Comparison of ENCODE assay signal across 22 cellular contexts in the genomic region with DNA sequence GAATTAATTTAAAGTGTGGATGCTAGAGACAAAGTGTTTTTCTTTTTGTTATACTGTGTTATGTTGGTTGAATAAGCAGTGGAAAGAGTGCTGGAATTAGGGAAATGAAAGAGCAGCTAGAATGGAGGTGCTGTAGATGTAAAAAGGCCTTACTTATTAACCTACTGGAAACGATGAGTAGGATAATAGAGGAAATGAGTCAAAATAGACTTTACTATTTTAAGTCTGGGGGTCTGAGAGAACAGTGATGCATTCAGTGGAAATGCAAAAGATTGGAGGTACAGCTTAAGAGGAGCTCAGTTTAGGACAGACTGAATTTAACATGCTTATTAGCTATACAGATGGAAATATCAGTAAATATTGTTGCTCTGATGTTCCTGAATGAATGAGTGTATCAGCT.
A peak's percentile ranks its signal among the peaks of the same experiment; 100 is the strongest.
DNase-seq lines count a peak whose midpoint lies in the region; ATAC-seq and TF ChIP-seq lines count a peak whose summit lies in the region.
"Had no signal": no experiment of that assay in that cellular context is flagged by ENCODE, and none has a peak within 500 bp of the region (broad histone marks: within the 10 kb centered on the region; RNA-seq: fewer than 3 reads in every experiment).

No MANE protein-coding gene starts in this region.

- H2BK15ac ChIP-seq in IMR-90 (ENCODE audit: low read depth, low read length): no peak overlapping the region

- in situ Hi-C loops in IMR-90 (cut with MboI; ENCODE audit: low sequenced_read_pairs): no loop called here

- H3K4me1 Mint-ChIP-seq in HFFc6 (ENCODE audit: low read depth): peaks cover 55% of the 10 kb centered on the region
- H3K4me1 Mint-ChIP-seq: activated naive CD8-positive, alpha-beta T cell treated with anti-CD3 and anti-CD28 coated beads, Interleukin-2, amount 50 U/mL, for 24 hours; CD4-positive, alpha-beta memory T cell had no signal

- DNase-seq in HFFc6 (peak; percentile 7), IMR-90 (peak; percentile 26), kidney epithelial cell (ENCODE audit: low read depth) (peak; percentile 7), NCI-H2196 treated with DMSO at 0.1 percent for 48 hours (lab: John Stamatoyannopoulos, UW; ENCODE audit: unreplicated experiment) (no peak), WERI-Rb-1 (no peak), HK-2 (ENCODE audit: unreplicated experiment) (no peak)
- DNase-seq: activated CD4-positive, alpha-beta T cell treated with anti-CD3 and anti-CD28 coated beads for 48 hours; activated naive CD8-positive, alpha-beta T cell treated with anti-CD3 and anti-CD28 coated beads, Interleukin-2, amount 50 U/mL, for 24 hours; CD4-positive, alpha-beta memory T cell; DMS53; foreskin melanocyte; H7; hippocampal formation; islet precursor cell; NCI-H146; NCI-H226; right cardiac atrium; stimulated activated CD4-positive, alpha-beta T cell treated with anti-CD3 and anti-CD28 coated beads, Interleukin-15, amount 100 ng/mL, for 24 hours had no signal

- H3K4me1 ChIP-seq in IMR-90 (ENCODE audit: control insufficient read depth, insufficient read depth, low read length): peaks cover 5% of the 10 kb centered on the region; the same call in 1 of the 2 replicates
- H3K4me1 ChIP-seq: breast epithelium had no signal

- POLR2A ChIA-PET in IMR-90 (lab: Charles Lee; ENCODE audit: unreplicated experiment): no interaction called here

- no peak overlapping the region for H2BK120ac ChIP-seq in IMR-90 (ENCODE audit: low read depth, low read length)

- no peaks in the 10 kb centered on the region for H4K20me1 ChIP-seq in IMR-90 (ENCODE audit: insufficient read depth, low read length)

- no peak overlapping the region for H3K18ac ChIP-seq in IMR-90 (ENCODE audit: low read depth, low read length)

- H3K9me1 ChIP-seq in IMR-90 (ENCODE audit: insufficient read depth, low read length): no peaks in the 10 kb centered on the region; the same call in 1 of the 2 replicates

- H4K8ac ChIP-seq in IMR-90 (ENCODE audit: low read depth in 2 of 2, low read length in 2 of 2): no peak overlapping the region

- CTCF ChIA-PET in IMR-90 (lab: Yijun Ruan, JAX): interaction anchor here (0.7 kb wide), 1 partner anchor 25 kb away, joined by 3 read pairs; no protein-coding TSS in a partner anchor

- peaks cover 7% of the 10 kb centered on the region for H3K9me3 Mint-ChIP-seq in HFFc6

- no CpG with 5 or more reads among the region's 1 CpG for WGBS in IMR-90 (ENCODE audit: extremely low coverage in 2 of 2, insufficient read length in 1 of 2), 2 experiments

- no peak overlapping the region for H2BK5ac ChIP-seq in IMR-90 (ENCODE audit: low read depth, low read length, poor library complexity, severe bottlenecking)

- H3K27me3 ChIP-seq in IMR-90 (ENCODE audit: control insufficient read depth, insufficient read depth, low read length) (no peaks in the 10 kb centered on the region), kidney epithelial cell (ENCODE audit: control insufficient read depth, insufficient read depth, low read length) (no peaks in the 10 kb centered on the region), WERI-Rb-1 (ENCODE audit: insufficient read depth, low read depth, severe bottlenecking) (no peaks in the 10 kb centered on the region)
- H3K27me3 ChIP-seq: breast epithelium had no signal

- no peak overlapping the region for H3K27ac ChIP-seq in IMR-90 (ENCODE audit: insufficient read depth, low read length)
- H3K27ac ChIP-seq in WERI-Rb-1: no peak overlapping the region
- H3K27ac ChIP-seq: breast epithelium, epithelial cell of prostate had no signal

- no peak overlapping the region; the same call in 1 of the 2 replicates for H3K4me2 ChIP-seq in IMR-90 (ENCODE audit: low read depth, low read length)

- H3K36me3 Mint-ChIP-seq in HFFc6 (ENCODE audit: low read depth): peaks cover 19% of the 10 kb centered on the region
- H3K36me3 Mint-ChIP-seq: CD4-positive, alpha-beta memory T cell had no signal

- no peak overlapping the region for H3K4ac ChIP-seq in IMR-90 (ENCODE audit: low read depth, low read length)

- no peaks in the 10 kb centered on the region for H3K9me3 ChIP-seq in IMR-90 (ENCODE audit: control insufficient read depth, insufficient read depth, low read length)
- no peaks in the 10 kb centered on the region for H3K9me3 ChIP-seq in WERI-Rb-1 (ENCODE audit: severe bottlenecking)

- TF ChIP-seq POLR2A in IMR-90 (IDR thresholded peaks at IDR 0.05; ENCODE audit: low read depth, low read length): no peak

- peak overlapping the region; percentile 16; the same call in 1 of the 2 replicates for H3K4me3 Mint-ChIP-seq in HFFc6
- H3K4me3 Mint-ChIP-seq: activated naive CD8-positive, alpha-beta T cell treated with anti-CD3 and anti-CD28 coated beads, Interleukin-2, amount 50 U/mL, for 24 hours; CD4-positive, alpha-beta memory T cell; dendritic cell treated with granulocyte-macrophage colony-stimulating factor and Interleukin-4, amounts not matched to agents 40 ng/mL and 50 ng/mL, for 4 days had no signal

- H2AFZ ChIP-seq in IMR-90 (replicated peaks; ENCODE audit: low read length, poor library complexity): no peak overlapping the region

- ATAC-seq in GM18858 (IDR thresholded peaks at IDR 0.05; ENCODE audit: unreplicated experiment): peak; percentile 72
- no peak for ATAC-seq in IMR-90 (ENCODE audit: low read depth)
- ATAC-seq: activated naive CD8-positive, alpha-beta T cell treated with anti-CD3 and anti-CD28 coated beads, Interleukin-2, amount 50 U/mL, for 24 hours; right cardiac atrium had no signal

- H3K36me3 ChIP-seq in IMR-90 (ENCODE audit: control insufficient read depth, insufficient read depth, low read length): no peaks in the 10 kb centered on the region
- no peaks in the 10 kb centered on the region for H3K36me3 ChIP-seq in kidney epithelial cell (ENCODE audit: control insufficient read depth, insufficient read depth, low read length)
- no peaks in the 10 kb centered on the region for H3K36me3 ChIP-seq in WERI-Rb-1
- H3K36me3 ChIP-seq: breast epithelium had no signal

- no peak overlapping the region for H3K14ac ChIP-seq in IMR-90 (replicated peaks; ENCODE audit: low read depth, low read length)

- H3K4me3 ChIP-seq in IMR-90 (ENCODE audit: insufficient read depth, low read depth, low read length): no peak overlapping the region
- no peak overlapping the region for H3K4me3 ChIP-seq in kidney epithelial cell (ENCODE audit: low read depth, low read length)
- no peak overlapping the region for H3K4me3 ChIP-seq in WERI-Rb-1 (ENCODE audit: low read depth, low read length)
- H3K4me3 ChIP-seq: breast epithelium had no signal

- H3K27me3 Mint-ChIP-seq in HFFc6 (ENCODE audit: insufficient read depth): no peaks in the 10 kb centered on the region
- H3K27me3 Mint-ChIP-seq: activated naive CD8-positive, alpha-beta T cell treated with anti-CD3 and anti-CD28 coated beads, Interleukin-2, amount 50 U/mL, for 24 hours; CD4-positive, alpha-beta memory T cell; dendritic cell treated with granulocyte-macrophage colony-stimulating factor and Interleukin-4, amounts not matched to agents 40 ng/mL and 50 ng/mL, for 4 days had no signal

- TF ChIP-seq CTCF in HFFc6 (IDR thresholded peaks at IDR 0.05) (no peak), IMR-90 (conservative IDR thresholded peaks at IDR 0.05; ENCODE audit: low read depth, low read length) (no peak), kidney epithelial cell (IDR thresholded peaks at IDR 0.05; ENCODE audit: insufficient read depth, low read length, poor library complexity, severe bottlenecking) (no peak), WERI-Rb-1 (IDR thresholded peaks at IDR 0.05; ENCODE audit: low read depth, low read length) (no peak)

- no peak overlapping the region for H2AK5ac ChIP-seq in IMR-90 (ENCODE audit: low read depth, low read length)

- H3K9ac ChIP-seq in IMR-90 (ENCODE audit: low read depth, low read length): no peak overlapping the region

- no peak overlapping the region for H2BK20ac ChIP-seq in IMR-90 (ENCODE audit: low read depth, low read length)

- no TSS peak for BruUV-seq in IMR-90 (replicated peaks; lab: Mats Ljungman, UMichigan)

- no peak overlapping the region for H3K23ac ChIP-seq in IMR-90 (ENCODE audit: low read depth, low read length)

- no peak overlapping the region for H4K91ac ChIP-seq in IMR-90 (ENCODE audit: insufficient read depth, low read depth, low read length)

- dilution Hi-C loops in IMR-90 (cut with HindIII; ENCODE audit: low sequenced_read_pairs, unreplicated experiment): no loop called here

- no peak overlapping the region for H4K5ac ChIP-seq in IMR-90 (ENCODE audit: low read depth, low read length)

- H3K79me1 ChIP-seq in IMR-90 (ENCODE audit: low read depth in 1 of 2, low read length in 2 of 2): no peaks in the 10 kb centered on the region

- TF ChIP-seq RAD21 in IMR-90 (IDR thresholded peaks at IDR 0.05; ENCODE audit: low read length): no peak

- intact Hi-C loops in IMR-90 (cut with micrococcal nuclease): no loop called here

- H3K27ac Mint-ChIP-seq in HFFc6: peak overlapping the region; percentile 76
- H3K27ac Mint-ChIP-seq: activated naive CD8-positive, alpha-beta T cell treated with anti-CD3 and anti-CD28 coated beads, Interleukin-2, amount 50 U/mL, for 24 hours; CD4-positive, alpha-beta memory T cell; dendritic cell treated with granulocyte-macrophage colony-stimulating factor and Interleukin-4, amounts not matched to agents 40 ng/mL and 50 ng/mL, for 4 days had no signal

- H2AK9ac ChIP-seq in IMR-90 (replicated peaks; ENCODE audit: low read depth, low read length, poor library complexity): no peak overlapping the region

- H3K56ac ChIP-seq in IMR-90 (ENCODE audit: extremely low read depth, insufficient read depth, low read length): no peak overlapping the region

TF ChIP-seq in IMR-90, 13 proteins besides CTCF, POLR2A, EP300 and RAD21 (continues in another document):
- TF ChIP-seq, protein P1, sequence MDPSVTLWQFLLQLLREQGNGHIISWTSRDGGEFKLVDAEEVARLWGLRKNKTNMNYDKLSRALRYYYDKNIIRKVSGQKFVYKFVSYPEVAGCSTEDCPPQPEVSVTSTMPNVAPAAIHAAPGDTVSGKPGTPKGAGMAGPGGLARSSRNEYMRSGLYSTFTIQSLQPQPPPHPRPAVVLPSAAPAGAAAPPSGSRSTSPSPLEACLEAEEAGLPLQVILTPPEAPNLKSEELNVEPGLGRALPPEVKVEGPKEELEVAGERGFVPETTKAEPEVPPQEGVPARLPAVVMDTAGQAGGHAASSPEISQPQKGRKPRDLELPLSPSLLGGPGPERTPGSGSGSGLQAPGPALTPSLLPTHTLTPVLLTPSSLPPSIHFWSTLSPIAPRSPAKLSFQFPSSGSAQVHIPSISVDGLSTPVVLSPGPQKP (IDR thresholded peaks at IDR 0.05; ENCODE audit: borderline replicate concordance, low read depth, low read length): no peak
- TF ChIP-seq MAFK (IDR thresholded peaks at IDR 0.05; ENCODE audit: low read depth, low read length) (no peak), RFX5 (IDR thresholded peaks at IDR 0.05; ENCODE audit: low read depth, low read length) (no peak), RCOR1 (IDR thresholded peaks at IDR 0.05; ENCODE audit: insufficient replicate concordance, low read length) (no peak), CHD1 (IDR thresholded peaks at IDR 0.05; ENCODE audit: low read depth, low read length) (no peak), BHLHE40 (IDR thresholded peaks at IDR 0.05; ENCODE audit: low read depth, low read length) (no peak), SMC3 (IDR thresholded peaks at IDR 0.05; ENCODE audit: low read depth, low read length) (no peak), NFE2L2 (IDR thresholded peaks at IDR 0.05; ENCODE audit: low read depth, low read length) (no peak), MAZ (IDR thresholded peaks at IDR 0.05; ENCODE audit: borderline replicate concordance, low read depth, low read length) (no peak)

Comparison
In these comparisons a context has a peak if more than half of its experiments do, and no peak if none do; other contexts are left out.
1. DNase-seq: peak in HFFc6 (single experiment), IMR-90 (single experiment) and kidney epithelial cell (single experiment); none in NCI-H2196 treated with DMSO at 0.1 percent for 48 hours (single experiment), WERI-Rb-1 (single experiment) and HK-2 (single experiment).